ENCODE assay signal across 8 cellular contexts in genomic region chr11:124763156-124763947, GRCh38. TPM values are rescaled to one million over a fixed set of nuclear protein-coding genes. Genes with fewer than 3 reads are reported as not detected.
DNase-seq lines count a peak whose midpoint lies in the region; ATAC-seq and TF ChIP-seq lines count a peak whose summit lies in the region.

No MANE protein-coding gene starts in this region.

- H3K27ac ChIP-seq in right atrium auricular region (peak overlapping the region; percentile 87 to 88), aorta (ENCODE audit: low read depth in 1 of 2, low read length in 2 of 2) (peak overlapping the region in 1 of 2 donors; percentile 66)

- 4 to 6% methylated on average over 21 of the region's 21 CpGs for WGBS in aorta, 2 donors

- CTCF ChIA-PET in T-cell (lab: Charles Lee): interaction anchor here (0.6 to 4.6 kb wide), 39 partner anchors 9 to 361 kb away, joined by 3 to 45 read pairs (median 4); partner anchors contain the start of genes NRGN (in 1 of the 2), SIAE (in 1 of the 2) and SPA17 (in 1 of the 2)

- H3K36me3 ChIP-seq in adipocyte (ENCODE audit: control insufficient read depth, insufficient read depth, low read length, severe bottlenecking) (peaks cover 9% of the 10 kb centered on the region), right atrium auricular region (peaks cover 12% of the 10 kb centered on the region), aorta (ENCODE audit: control insufficient read depth in 1 of 2, insufficient read depth in 2 of 2, low read length in 1 of 2) (peaks cover 2 to 9% of the 10 kb centered on the region in 2 donors)

- ATAC-seq in GM21360 (IDR thresholded peaks at IDR 0.05; ENCODE audit: unreplicated experiment) (peak; percentile 19), T-cell (replicated peaks in 1 of 4) (peak; percentile 39 to 60 (median 46)), aorta (ENCODE audit: low FRiP score) (peak; percentile 38)

- H3K4me3 Mint-ChIP-seq in T-cell: peak overlapping the region; percentile 84 to 93 (median 91)

- peak overlapping the region; percentile 73 to 74 for H3K27ac Mint-ChIP-seq in T-cell

- H3K4me1 ChIP-seq in adipocyte (ENCODE audit: control insufficient read depth, insufficient read depth, low read length) (peaks cover 14% of the 10 kb centered on the region), right atrium auricular region (peaks cover 0 to 42% of the 10 kb centered on the region in 2 donors), aorta (ENCODE audit: control insufficient read depth in 1 of 2, insufficient read depth in 2 of 2, low read length in 2 of 2) (no peaks in the 10 kb centered on the region)

- intact Hi-C loops in aorta (cut with DNase I): loop anchor here (1.0 to 10.0 kb wide), 7 partner anchors 34 to 95 kb away; partner anchors contain the start of genes MSANTD2 (in 1 of the 2), SIAE (in 1 of the 2) and SPA17 (in 1 of the 2)

- no peaks in the 10 kb centered on the region for H3K9me3 ChIP-seq in adipocyte (ENCODE audit: control insufficient read depth, low read length)
- H3K9me3 ChIP-seq in right atrium auricular region: no peaks in the 10 kb centered on the region
- no peaks in the 10 kb centered on the region for H3K9me3 ChIP-seq in aorta (ENCODE audit: control insufficient read depth, low read length)

- TF ChIP-seq CTCF in AG09309 (IDR thresholded peaks at IDR 0.05; ENCODE audit: control insufficient read depth, insufficient read depth, low read depth, low read length, missing control alignments) (peak; percentile 85), right atrium auricular region (IDR thresholded peaks at IDR 0.05) (peak; percentile 74 to 77)

- peak overlapping the region; percentile 47 for H3K4me3 ChIP-seq in AG09309 (ENCODE audit: control insufficient read depth, low read depth, low read length)
- peak overlapping the region; percentile 77 for H3K4me3 ChIP-seq in adipocyte (ENCODE audit: low read length)
- peak overlapping the region; percentile 55 to 65 for H3K4me3 ChIP-seq in right atrium auricular region
- H3K4me3 ChIP-seq in aorta (ENCODE audit: low read length in 2 of 2): peak overlapping the region; percentile 57 to 68

- peaks cover 22 to 32% (median 24%) of the 10 kb centered on the region in 3 donors for H3K4me1 Mint-ChIP-seq in T-cell

- no peak for DNase-seq in AG09309 (ENCODE audit: low read depth)
- peak; percentile 86 for DNase-seq in NCI-H1092 treated with DMSO at 0.1 percent for 48 hours (lab: John Stamatoyannopoulos, UW)
- peak; percentile 59 to 91 (median 82) for DNase-seq in T-cell
- DNase-seq in adipocyte (ENCODE audit: low read depth): peak; percentile 85
- no peak for DNase-seq in right atrium auricular region (ENCODE audit: low spot score)
- DNase-seq in renal cortical epithelial cell (ENCODE audit: low read depth): peak; percentile 90
- DNase-seq in aorta: peak; percentile 89 to 97

- peaks cover 11% of the 10 kb centered on the region for H3K36me3 Mint-ChIP-seq in T-cell

- POLR2A ChIA-PET in T-cell (lab: Charles Lee): interaction anchor here in 1 of 2 donors (0.6 kb wide), 1 partner anchor 94 kb away, joined by 6 read pairs; no protein-coding TSS in a partner anchor

- H3K27me3 ChIP-seq in adipocyte (replicated peaks; ENCODE audit: control insufficient read depth, insufficient read depth, low read length) (peaks cover 50% of the 10 kb centered on the region), right atrium auricular region (peaks cover 9 to 10% of the 10 kb centered on the region in 2 donors), aorta (ENCODE audit: control insufficient read depth in 1 of 2, insufficient read depth in 2 of 2, low read length in 1 of 2) (no peaks in the 10 kb centered on the region)

- H3K27me3 Mint-ChIP-seq in T-cell: peaks cover 11 to 29% of the 10 kb centered on the region in 2 donors

- H3K9me3 Mint-ChIP-seq in T-cell: no peaks in the 10 kb centered on the region

- no peak overlapping the region for H3K9ac ChIP-seq in adipocyte (ENCODE audit: low read length)

RNA-seq across cellular contexts. Expression of gene ESAM, which starts 1.3 kb away (rescaled TPM):
- total RNA-seq in T-cell (1 to 10 TPM; 1.2 to 3.5 (median 2.5) TPM), right atrium auricular region (10 to 100 TPM; 60.6 to 64.6 TPM), renal cortical epithelial cell (0.50 and 1.4 TPM in 2 replicates), aorta (100 to 1,000 TPM in 1 of 2 donors, 10 to 100 TPM in 1; 95.1 to 182 TPM)
- 100 to 1,000 TPM in 1 of 2 donors, 10 to 100 TPM in 1; 33.2 to 110 TPM for polyA plus RNA-seq in aorta

RNA-seq across cellular contexts. Expression of gene VSIG2, which starts 11.3 kb away (rescaled TPM):
- 1 to 10 TPM in 2 of 5 donors, under 1 TPM in 3; 0.66 to 1.6 (median 0.98) TPM for total RNA-seq in T-cell
- 1 to 10 TPM; 1.1 to 6.3 TPM for total RNA-seq in right atrium auricular region
- total RNA-seq in renal cortical epithelial cell: 0.10 TPM in 1 of 2 replicates, not detected in the other
- total RNA-seq in aorta: 1 to 10 TPM; 3.8 to 6.9 TPM
- 1 to 10 TPM; 1.9 to 3.1 TPM for polyA plus RNA-seq in aorta

RNA-seq across cellular contexts. Expression of gene NRGN, which starts 23.6 kb away (rescaled TPM):
- total RNA-seq in T-cell (10 to 100 TPM in 1 of 5 donors, 1 to 10 TPM in 1, under 1 TPM in 3; 0.26 to 11.0 (median 0.89) TPM), right atrium auricular region (1 to 10 TPM; 2.2 to 2.8 TPM), renal cortical epithelial cell (0.10 TPM in 1 of 2 replicates, not detected in the other), aorta (10 to 100 TPM; 33.2 to 41.1 TPM)
- polyA plus RNA-seq in aorta: 10 to 100 TPM; 15.4 to 38.5 TPM

RNA-seq across cellular contexts. Expression of gene MSANTD2, which starts 36.9 kb away (rescaled TPM):
- total RNA-seq in T-cell (10 to 100 TPM; 10.1 to 25.2 (median 19.9) TPM), right atrium auricular region (1 to 10 TPM; 2.9 to 6.5 TPM), renal cortical epithelial cell (3.5 and 10.8 TPM in 2 replicates), aorta (10 to 100 TPM; 21.5 to 23.6 TPM)
- 10 to 100 TPM in 1 of 2 donors, 1 to 10 TPM in 1; 6.3 to 18.0 TPM for polyA plus RNA-seq in aorta

Comparison
In these comparisons a context has a peak if more than half of its experiments do, and no peak if none do; other contexts are left out.
1. DNase-seq: peak in NCI-H1092 treated with DMSO at 0.1 percent for 48 hours (single experiment), T-cell (34 of 34), adipocyte (single experiment), renal cortical epithelial cell (single experiment) and aorta (2 of 2); none in AG09309 (single experiment) and right atrium auricular region (single experiment).
2. RNA of gene ESAM, which starts 1.3 kb away (total RNA-seq): 95.1 to 182 TPM in aorta and 60.6 to 64.6 TPM in right atrium auricular region; 1.2 to 3.5 TPM in T-cell and 0.50 to 1.4 TPM in renal cortical epithelial cell; every median in the first group is over 10 times any median in the second.
3. Peak in every context shown above with its lines, with median percentiles within 50 percentile points of each other: H3K4me3 ChIP-seq and ATAC-seq.